Comparison of ENCODE assay signal across 1 cellular context in genomic region chr11:92556435-92556834, GRCh38.
TF ChIP-seq lines count a peak whose summit lies in the region.

No MANE protein-coding gene starts in this region.

TF ChIP-seq in HCT116, 20 proteins besides CTCF, POLR2A, EP300 and RAD21 (continued from another document):
- no peak for TF ChIP-seq FOSL1 (IDR thresholded peaks at IDR 0.05; ENCODE audit: low read depth)
